Comparison of ENCODE assay signal across 15 cellular contexts in genomic region chr12:22110176-22110575, GRCh38.
"Had no signal": no experiment of that assay in that cellular context is flagged by ENCODE, and none has a peak within 500 bp of the region (broad histone marks: within the 10 kb centered on the region; RNA-seq: fewer than 3 reads in every experiment).

No MANE protein-coding gene starts in this region.

- H3K4me3 ChIP-seq: left lung, sigmoid colon, spleen, thoracic aorta, upper lobe of right lung had no signal

- ATAC-seq: left lung, upper lobe of right lung had no signal

- H3K27ac Mint-ChIP-seq: dendritic cell treated with granulocyte-macrophage colony-stimulating factor and Interleukin-4, amounts not matched to agents 40 ng/mL and 50 ng/mL, for 4 days had no signal

- H3K79me2 ChIP-seq: parathyroid adenoma had no signal

- H2AFZ ChIP-seq: parathyroid adenoma had no signal

- H3K9me3 Mint-ChIP-seq: dendritic cell treated with granulocyte-macrophage colony-stimulating factor and Interleukin-4, amounts not matched to agents 40 ng/mL and 50 ng/mL, for 4 days had no signal

- H3K4me3 Mint-ChIP-seq: dendritic cell treated with granulocyte-macrophage colony-stimulating factor and Interleukin-4, amounts not matched to agents 40 ng/mL and 50 ng/mL, for 4 days had no signal

- H3K4me1 ChIP-seq: left lung, parathyroid adenoma, sigmoid colon, spleen, upper lobe of right lung had no signal

- H3K27ac ChIP-seq: left lung, parathyroid adenoma, sigmoid colon, spleen, thoracic aorta, upper lobe of right lung had no signal

- H3K27me3 ChIP-seq: left lung, sigmoid colon, spleen, upper lobe of right lung had no signal

- H3K9ac ChIP-seq: parathyroid adenoma had no signal

- FAIRE-seq: kidney had no signal

- H3K9me3 ChIP-seq: sigmoid colon, spleen, thoracic aorta, upper lobe of right lung had no signal

- DNase-seq: aorta; effector memory CD4-positive, alpha-beta T cell; foreskin fibroblast; glutamatergic neuron; hypothalamus; kidney; left lung; mammary epithelial cell; sigmoid colon; spleen; T-helper 9 cell; upper lobe of right lung had no signal

- H3K36me3 ChIP-seq: left lung, sigmoid colon, spleen, thoracic aorta, upper lobe of right lung had no signal
